Comparison of ENCODE assay signal across 8 cellular contexts in genomic region chr2:168912466-168913170, GRCh38. TPM values are rescaled to one million over a fixed set of nuclear protein-coding genes. Genes with fewer than 3 reads are reported as not detected.
A peak's percentile ranks its signal among the peaks of the same experiment; 100 is the strongest.
DNase-seq lines count a peak whose midpoint lies in the region; ATAC-seq lines count a peak whose summit lies in the region.

No MANE protein-coding gene starts in this region.

- H3K4me3 Mint-ChIP-seq in T-helper 2 cell treated with Interferon-gamma antibody and Interleukin-4, amounts not matched to agents 5 μg/mL and 100 μg/mL, for 36 hours, result peak overlapping the region; percentile 50
- peak overlapping the region; percentile 29 for H3K4me3 Mint-ChIP-seq in activated T-helper 17 cell treated with anti-CD3 and anti-CD28 coated beads, Interleukin-2, amount 50 U/mL, for 72 hours

- no peak overlapping the region for H3K27ac Mint-ChIP-seq in T-helper 2 cell treated with Interferon-gamma antibody and Interleukin-4, amounts not matched to agents 5 μg/mL and 100 μg/mL, for 36 hours
- no peak overlapping the region for H3K27ac Mint-ChIP-seq in activated T-helper 17 cell treated with anti-CD3 and anti-CD28 coated beads, Interleukin-2, amount 50 U/mL, for 72 hours

- no peak for DNase-seq in T-helper 2 cell treated with Interferon-gamma antibody and Interleukin-4, amounts not matched to agents 5 μg/mL and 100 μg/mL, for 36 hours (ENCODE audit: low spot score)
- DNase-seq in T-helper 2 cell, result no peak
- DNase-seq in hippocampal formation (lab: John Stamatoyannopoulos, UW), result peak; percentile 32 to 44
- peak; percentile 7 for DNase-seq in stimulated activated naive CD8-positive, alpha-beta T cell treated with anti-CD3 and anti-CD28 coated beads, Interleukin-15, Interleukin-2, amounts not matched to agents 100 U/mL and 50 U/mL, for 24 hours
- DNase-seq in effector CD8-positive, alpha-beta T cell (lab: John Stamatoyannopoulos, UW), result no peak

- peaks cover 26% of the 10 kb centered on the region for H3K9me3 Mint-ChIP-seq in T-helper 2 cell treated with Interferon-gamma antibody and Interleukin-4, amounts not matched to agents 5 μg/mL and 100 μg/mL, for 36 hours
- peaks cover 4% of the 10 kb centered on the region for H3K9me3 Mint-ChIP-seq in activated T-helper 17 cell treated with anti-CD3 and anti-CD28 coated beads, Interleukin-2, amount 50 U/mL, for 72 hours

- H3K36me3 Mint-ChIP-seq in T-helper 2 cell treated with Interferon-gamma antibody and Interleukin-4, amounts not matched to agents 5 μg/mL and 100 μg/mL, for 36 hours (ENCODE audit: low read depth), result peaks cover 16% of the 10 kb centered on the region
- no peaks in the 10 kb centered on the region for H3K36me3 Mint-ChIP-seq in activated T-helper 17 cell treated with anti-CD3 and anti-CD28 coated beads, Interleukin-2, amount 50 U/mL, for 72 hours (ENCODE audit: low read depth)

- H3K27me3 Mint-ChIP-seq in T-helper 2 cell treated with Interferon-gamma antibody and Interleukin-4, amounts not matched to agents 5 μg/mL and 100 μg/mL, for 36 hours (ENCODE audit: low read depth), result peaks cover 55% of the 10 kb centered on the region
- H3K27me3 Mint-ChIP-seq in activated T-helper 17 cell treated with anti-CD3 and anti-CD28 coated beads, Interleukin-2, amount 50 U/mL, for 72 hours, result peaks cover 22% of the 10 kb centered on the region

- ATAC-seq in activated T-helper 17 cell treated with anti-CD3 and anti-CD28 coated beads, Interleukin-2, amount 50 U/mL, for 72 hours (replicated peaks), result no peak
- ATAC-seq in stimulated activated naive CD8-positive, alpha-beta T cell treated with anti-CD3 and anti-CD28 coated beads, Interleukin-15, Interleukin-2, amounts not matched to agents 100 U/mL and 50 U/mL, for 24 hours, result no peak
- ATAC-seq in HG02798 (IDR thresholded peaks at IDR 0.05; ENCODE audit: poor library complexity, unreplicated experiment), result no peak
- no peak for ATAC-seq in HG03378 (IDR thresholded peaks at IDR 0.05; ENCODE audit: unreplicated experiment)

- peaks cover 11% of the 10 kb centered on the region for H3K4me1 Mint-ChIP-seq in T-helper 2 cell treated with Interferon-gamma antibody and Interleukin-4, amounts not matched to agents 5 μg/mL and 100 μg/mL, for 36 hours (ENCODE audit: low read depth)
- H3K4me1 Mint-ChIP-seq in activated T-helper 17 cell treated with anti-CD3 and anti-CD28 coated beads, Interleukin-2, amount 50 U/mL, for 72 hours, result peaks cover 5% of the 10 kb centered on the region

RNA-seq across cellular contexts. Expression of gene G6PC2, which starts 11.5 kb away (rescaled TPM):
- total RNA-seq in activated T-helper 17 cell treated with anti-CD3 and anti-CD28 coated beads, Interleukin-2, amount 50 U/mL, for 72 hours, result not detected

RNA-seq across cellular contexts. Expression of gene SPC25, which starts 22.4 kb away (rescaled TPM):
- total RNA-seq in activated T-helper 17 cell treated with anti-CD3 and anti-CD28 coated beads, Interleukin-2, amount 50 U/mL, for 72 hours, result 10 to 100 TPM; 29.0 to 32.8 TPM

Comparison
In these comparisons a context has a peak if more than half of its experiments do, and no peak if none do; other contexts are left out.
1. DNase-seq: peak in hippocampal formation (2 of 2) and stimulated activated naive CD8-positive, alpha-beta T cell treated with anti-CD3 and anti-CD28 coated beads, Interleukin-15, Interleukin-2, amounts not matched to agents 100 U/mL and 50 U/mL, for 24 hours (single experiment); none in T-helper 2 cell treated with Interferon-gamma antibody and Interleukin-4, amounts not matched to agents 5 μg/mL and 100 μg/mL, for 36 hours (single experiment), T-helper 2 cell (0 of 5) and effector CD8-positive, alpha-beta T cell (single experiment).